In genomic region chr17:45130640-45131293, GRCh38 we compare ENCODE assay signal across 10 cellular contexts. TPM values are rescaled to one million over a fixed set of nuclear protein-coding genes. Genes with fewer than 3 reads are reported as not detected.
DNase-seq lines count a peak whose midpoint lies in the region; ATAC-seq and TF ChIP-seq lines count a peak whose summit lies in the region.
"Had no signal": no experiment of that assay in that cellular context is flagged by ENCODE, and none has a peak within 500 bp of the region (broad histone marks: within the 10 kb centered on the region; RNA-seq: fewer than 3 reads in every experiment).

No MANE protein-coding gene starts in this region.

- DNase-seq in CD4-positive, alpha-beta memory T cell, result peak in 1 of 5 donors; percentile 25
- DNase-seq in T-cell, result no peak
- DNase-seq in fibroblast of pulmonary artery (ENCODE audit: low read depth), result no peak
- no peak for DNase-seq in progenitor cell of endocrine pancreas (ENCODE audit: low spot score, unreplicated experiment)
- DNase-seq in HAP-1 (ENCODE audit: low spot score in 2 of 2), result no peak
- no peak for DNase-seq in activated T-cell treated with anti-CD3 and anti-CD28 coated beads, Interleukin-2, amount 50 U/mL, for 48 hours
- DNase-seq in SHP77 treated with DMSO at 0.1 percent for 48 hours (lab: John Stamatoyannopoulos, UW), result no peak
- DNase-seq: activated CD4-positive, CD25-positive, alpha-beta regulatory T cell had no signal

- H3K36me3 ChIP-seq in CD4-positive, alpha-beta memory T cell (ENCODE audit: insufficient read depth, low read length), result no peaks in the 10 kb centered on the region
- H3K36me3 ChIP-seq in HAP-1 (replicated peaks), result no peaks in the 10 kb centered on the region
- H3K36me3 ChIP-seq: cardiac muscle cell had no signal

- H3K27me3 Mint-ChIP-seq in CD4-positive, alpha-beta memory T cell, result no peaks in the 10 kb centered on the region
- H3K27me3 Mint-ChIP-seq in T-cell (no peaks in the 10 kb centered on the region), progenitor cell of endocrine pancreas (no peaks in the 10 kb centered on the region)

- peaks cover 11% of the 10 kb centered on the region for H3K4me1 ChIP-seq in CD4-positive, alpha-beta memory T cell (ENCODE audit: insufficient read depth, low read length)
- H3K4me1 ChIP-seq in HAP-1, result peaks cover 16% of the 10 kb centered on the region

- in situ Hi-C loops in HAP-1 (cut with MboI; ENCODE audit: low sequenced_read_pairs), result no loop called here

- H3K4me3 Mint-ChIP-seq in CD4-positive, alpha-beta memory T cell, result peak overlapping the region; percentile 4 to 78 (median 59)
- H3K4me3 Mint-ChIP-seq in T-cell, result peak overlapping the region; percentile 62 to 87 (median 66)
- peak overlapping the region; percentile 33 for H3K4me3 Mint-ChIP-seq in progenitor cell of endocrine pancreas (ENCODE audit: low read depth)

- CTCF ChIA-PET in CD4-positive, alpha-beta memory T cell (lab: Charles Lee; ENCODE audit: partially characterized antibody), result interaction anchor here (1.1 to 14.3 kb wide), 3 partner anchors 23 to 266 kb away, joined by 3 to 552 read pairs (median 300); partner anchors contain the start of genes HEXIM1 and HEXIM2
- CTCF ChIA-PET in T-cell (lab: Charles Lee), result interaction anchor here in 1 of 2 donors (0.6 kb wide), 1 partner anchor 63 kb away, joined by 9 read pairs; no protein-coding TSS in a partner anchor

- no peak for TF ChIP-seq CTCF in fibroblast of pulmonary artery (IDR thresholded peaks at IDR 0.05; ENCODE audit: low read length, missing control alignments)
- TF ChIP-seq CTCF in progenitor cell of endocrine pancreas (IDR thresholded peaks at IDR 0.05; ENCODE audit: unreplicated experiment), result no peak

- POLR2A ChIA-PET in CD4-positive, alpha-beta memory T cell (lab: Charles Lee; ENCODE audit: partially characterized antibody), result interaction anchor here (0.9 to 9.3 kb wide), 3 partner anchors 18 to 80 kb away, joined by 3 to 243 read pairs (median 3); partner anchors contain the start of gene HEXIM1
- POLR2A ChIA-PET in T-cell (lab: Charles Lee), result no interaction called here

- ATAC-seq in T-cell (replicated peaks in 1 of 4), result no peak
- ATAC-seq in GM21390 (IDR thresholded peaks at IDR 0.05; ENCODE audit: unreplicated experiment), result no peak

- H3K9me3 Mint-ChIP-seq in CD4-positive, alpha-beta memory T cell, result no peaks in the 10 kb centered on the region
- no peaks in the 10 kb centered on the region for H3K9me3 Mint-ChIP-seq in T-cell
- no peaks in the 10 kb centered on the region for H3K9me3 Mint-ChIP-seq in progenitor cell of endocrine pancreas (ENCODE audit: low read depth)

- H3K27ac Mint-ChIP-seq in CD4-positive, alpha-beta memory T cell, result peak overlapping the region in 5 of 7 donors; percentile 6 to 77 (median 22)
- H3K27ac Mint-ChIP-seq in T-cell, result peak overlapping the region in 1 of 2 donors; percentile 39
- no peak overlapping the region for H3K27ac Mint-ChIP-seq in progenitor cell of endocrine pancreas

- H3K9me3 ChIP-seq in CD4-positive, alpha-beta memory T cell (ENCODE audit: control insufficient read depth in 1 of 2, low read length in 2 of 2), result no peaks in the 10 kb centered on the region
- no peaks in the 10 kb centered on the region for H3K9me3 ChIP-seq in HAP-1

- H3K27me3 ChIP-seq in CD4-positive, alpha-beta memory T cell (ENCODE audit: insufficient read depth, low read length), result no peaks in the 10 kb centered on the region
- no peaks in the 10 kb centered on the region for H3K27me3 ChIP-seq in HAP-1 (ENCODE audit: low read depth)
- H3K27me3 ChIP-seq: cardiac muscle cell had no signal

- no peak overlapping the region for H3K4me3 ChIP-seq in CD4-positive, alpha-beta memory T cell (ENCODE audit: low read length in 2 of 2)
- peak overlapping the region; percentile 82 for H3K4me3 ChIP-seq in fibroblast of pulmonary artery (replicated peaks; ENCODE audit: low read depth, low read length)
- no peak overlapping the region for H3K4me3 ChIP-seq in HAP-1

- H3K27ac ChIP-seq in CD4-positive, alpha-beta memory T cell (ENCODE audit: low read depth, low read length), result no peak overlapping the region
- H3K27ac ChIP-seq: cardiac muscle cell had no signal

- H3K4me1 Mint-ChIP-seq in CD4-positive, alpha-beta memory T cell, result peaks cover 6 to 22% (median 10%) of the 10 kb centered on the region in 4 donors
- H3K4me1 Mint-ChIP-seq in T-cell (peaks cover 8 to 14% (median 13%) of the 10 kb centered on the region in 3 donors), progenitor cell of endocrine pancreas (ENCODE audit: low read depth) (peaks cover 13% of the 10 kb centered on the region)

- peaks cover 0 to 7% of the 10 kb centered on the region in 2 donors for H3K36me3 Mint-ChIP-seq in CD4-positive, alpha-beta memory T cell
- no peaks in the 10 kb centered on the region for H3K36me3 Mint-ChIP-seq in T-cell
- peaks cover 2% of the 10 kb centered on the region for H3K36me3 Mint-ChIP-seq in progenitor cell of endocrine pancreas (ENCODE audit: insufficient read depth)

- intact Hi-C loops in CD4-positive, alpha-beta memory T cell (cut with micrococcal nuclease), result no loop called here

RNA-seq across cellular contexts. Expression of gene PLCD3, which starts 1.5 kb away (rescaled TPM):
- total RNA-seq in CD4-positive, alpha-beta memory T cell, result 1 to 10 TPM; 3.8 to 6.0 TPM
- under 1 TPM; 0.30 to 0.80 TPM for polyA plus RNA-seq in CD4-positive, alpha-beta memory T cell
- total RNA-seq in T-cell (1 to 10 TPM; 3.1 to 9.9 (median 4.8) TPM), progenitor cell of endocrine pancreas (23.4 and 26.7 TPM in 2 replicates)

RNA-seq across cellular contexts. Expression of gene ACBD4, which starts 4.7 kb away (rescaled TPM):
- total RNA-seq in CD4-positive, alpha-beta memory T cell, result 10 to 100 TPM; 41.9 to 48.1 TPM
- 10 to 100 TPM; 10.3 to 10.5 TPM for polyA plus RNA-seq in CD4-positive, alpha-beta memory T cell
- total RNA-seq in T-cell (10 to 100 TPM; 28.4 to 48.5 (median 38.9) TPM), progenitor cell of endocrine pancreas (14.1 and 15.7 TPM in 2 replicates)

RNA-seq across cellular contexts. Expression of gene HEXIM1, which starts 17.5 kb away (rescaled TPM):
- 10 to 100 TPM; 28.8 to 30.8 TPM for total RNA-seq in CD4-positive, alpha-beta memory T cell
- 1 to 10 TPM; 2.8 to 5.9 TPM for polyA plus RNA-seq in CD4-positive, alpha-beta memory T cell
- 10 to 100 TPM; 32.3 to 55.9 (median 34.5) TPM for total RNA-seq in T-cell
- 32.9 and 33.3 TPM in 2 replicates for total RNA-seq in progenitor cell of endocrine pancreas

RNA-seq across cellular contexts. Expression of gene HEXIM2, which starts 30.9 kb away (rescaled TPM):
- total RNA-seq in CD4-positive, alpha-beta memory T cell, result 1 to 10 TPM; 2.7 to 5.1 TPM
- polyA plus RNA-seq in CD4-positive, alpha-beta memory T cell, result 1 to 10 TPM; 2.7 to 2.8 TPM
- 1 to 10 TPM; 2.0 to 5.8 (median 3.3) TPM for total RNA-seq in T-cell
- 9.3 and 11.9 TPM in 2 replicates for total RNA-seq in progenitor cell of endocrine pancreas
